In genomic region chr9:8436791-8437190, GRCh38 we compare ENCODE assay signal across 24 cellular contexts.
DNase-seq lines count a peak whose midpoint lies in the region; ATAC-seq lines count a peak whose summit lies in the region.
"Had no signal": no experiment of that assay in that cellular context is flagged by ENCODE, and none has a peak within 500 bp of the region (broad histone marks: within the 10 kb centered on the region; RNA-seq: fewer than 3 reads in every experiment).

No MANE protein-coding gene starts in this region.

- no peak overlapping the region for H3K4me3 Mint-ChIP-seq in activated T-cell treated with anti-CD3 and anti-CD28 coated beads, Interleukin-2, amount 50 U/mL, for 4 hours
- no peak overlapping the region for H3K4me3 Mint-ChIP-seq in activated T-helper 1 cell treated with anti-CD3 and anti-CD28 coated beads, Interleukin-12 subunit alpha, Interleukin-12 subunit beta, Interleukin-2, Interleukin-4 antibody, amounts not matched to agents 30 ng/mL and 10 ng/mL and 1 ng/mL, durations not matched to agents 14 hours and 24 hours and 36 hours
- H3K4me3 Mint-ChIP-seq in activated naive CD8-positive, alpha-beta T cell treated with anti-CD3 and anti-CD28 coated beads, Interleukin-2, amount 50 U/mL, for 24 hours = no peak overlapping the region
- no peak overlapping the region for H3K4me3 Mint-ChIP-seq in stimulated activated naive B cell treated with anti-CD40 and anti-IgM and Interleukin-4, amounts not matched to agents 10 μg/mL and 1 μg/mL and 100 μg/mL, for 72 hours
- H3K4me3 Mint-ChIP-seq: CD4-positive, alpha-beta T cell had no signal

- H3K4me1 Mint-ChIP-seq in activated T-cell treated with anti-CD3 and anti-CD28 coated beads, Interleukin-2, amount 50 U/mL, for 4 hours (ENCODE audit: low read depth) = no peaks in the 10 kb centered on the region
- H3K4me1 Mint-ChIP-seq in activated T-helper 1 cell treated with anti-CD3 and anti-CD28 coated beads, Interleukin-12 subunit alpha, Interleukin-12 subunit beta, Interleukin-2, Interleukin-4 antibody, amounts not matched to agents 30 ng/mL and 10 ng/mL and 1 ng/mL, durations not matched to agents 14 hours and 24 hours and 36 hours (ENCODE audit: low read depth) = no peaks in the 10 kb centered on the region
- peaks cover 14% of the 10 kb centered on the region for H3K4me1 Mint-ChIP-seq in activated naive CD8-positive, alpha-beta T cell treated with anti-CD3 and anti-CD28 coated beads, Interleukin-2, amount 50 U/mL, for 24 hours
- H3K4me1 Mint-ChIP-seq in stimulated activated naive B cell treated with anti-CD40 and anti-IgM and Interleukin-4, amounts not matched to agents 10 μg/mL and 1 μg/mL and 100 μg/mL, for 72 hours = peaks cover 7 to 14% of the 10 kb centered on the region in 2 donors

- no peaks in the 10 kb centered on the region for H3K36me3 Mint-ChIP-seq in activated T-cell treated with anti-CD3 and anti-CD28 coated beads, Interleukin-2, amount 50 U/mL, for 4 hours (ENCODE audit: insufficient read depth)
- H3K36me3 Mint-ChIP-seq in activated T-helper 1 cell treated with anti-CD3 and anti-CD28 coated beads, Interleukin-12 subunit alpha, Interleukin-12 subunit beta, Interleukin-2, Interleukin-4 antibody, amounts not matched to agents 30 ng/mL and 10 ng/mL and 1 ng/mL, durations not matched to agents 14 hours and 24 hours and 36 hours (ENCODE audit: low read depth) = no peaks in the 10 kb centered on the region
- H3K36me3 Mint-ChIP-seq in activated naive CD8-positive, alpha-beta T cell treated with anti-CD3 and anti-CD28 coated beads, Interleukin-2, amount 50 U/mL, for 24 hours (ENCODE audit: low read depth) = no peaks in the 10 kb centered on the region
- no peaks in the 10 kb centered on the region for H3K36me3 Mint-ChIP-seq in stimulated activated naive B cell treated with anti-CD40 and anti-IgM and Interleukin-4, amounts not matched to agents 10 μg/mL and 1 μg/mL and 100 μg/mL, for 72 hours

- peak overlapping the region; percentile 69 for H3K27ac Mint-ChIP-seq in activated T-helper 1 cell treated with anti-CD3 and anti-CD28 coated beads, Interleukin-12 subunit alpha, Interleukin-12 subunit beta, Interleukin-2, Interleukin-4 antibody, amounts not matched to agents 30 ng/mL and 10 ng/mL and 1 ng/mL, durations not matched to agents 14 hours and 24 hours and 36 hours
- H3K27ac Mint-ChIP-seq in activated naive CD8-positive, alpha-beta T cell treated with anti-CD3 and anti-CD28 coated beads, Interleukin-2, amount 50 U/mL, for 24 hours = no peak overlapping the region
- H3K27ac Mint-ChIP-seq in stimulated activated naive B cell treated with anti-CD40 and anti-IgM and Interleukin-4, amounts not matched to agents 10 μg/mL and 1 μg/mL and 100 μg/mL, for 72 hours = peak overlapping the region; percentile 70
- H3K27ac Mint-ChIP-seq: CD4-positive, alpha-beta T cell had no signal

- no peak for DNase-seq in activated T-cell treated with anti-CD3 and anti-CD28 coated beads, Interleukin-2, amount 50 U/mL, for 4 hours
- DNase-seq in activated T-cell treated with anti-CD3 and anti-CD28 coated beads for 4 hours = no peak
- DNase-seq in activated T-helper 1 cell treated with anti-CD3 and anti-CD28 coated beads, Interleukin-12 subunit alpha, Interleukin-12 subunit beta, Interleukin-2, Interleukin-4 antibody, amounts not matched to agents 30 ng/mL and 10 ng/mL and 1 ng/mL, durations not matched to agents 14 hours and 24 hours and 36 hours (ENCODE audit: low spot score) = no peak
- DNase-seq in activated naive CD8-positive, alpha-beta T cell treated with anti-CD3 and anti-CD28 coated beads, Interleukin-2, amount 50 U/mL, for 24 hours = no peak
- DNase-seq in stimulated activated naive B cell treated with anti-CD40 and anti-IgM and Interleukin-4, amounts not matched to agents 10 μg/mL and 1 μg/mL and 100 μg/mL, for 72 hours = no peak
- DNase-seq in dermis blood vessel endothelial cell = no peak
- no peak for DNase-seq in NCI-H1436 treated with DMSO at 0.1 percent for 48 hours (lab: John Stamatoyannopoulos, UW)
- DNase-seq: Caco-2; CD4-positive, alpha-beta T cell; DMS 273 treated with DMSO at 0.1 percent for 48 hours; DMS79 treated with DMSO at 0.1 percent for 48 hours; GOT3; HCEC 1CT; MG63; NCI-H1417; NCI-H187 treated with DMSO at 0.1 percent for 48 hours; NCI-H2107; NCI-H446 treated with DMSO at 0.1 percent for 48 hours; NCI-H526 treated with DMSO at 0.1 percent for 48 hours; Right ventricle myocardium superior had no signal

- H3K27me3 Mint-ChIP-seq in activated T-cell treated with anti-CD3 and anti-CD28 coated beads, Interleukin-2, amount 50 U/mL, for 4 hours (ENCODE audit: low read depth) = no peaks in the 10 kb centered on the region
- no peaks in the 10 kb centered on the region for H3K27me3 Mint-ChIP-seq in activated T-helper 1 cell treated with anti-CD3 and anti-CD28 coated beads, Interleukin-12 subunit alpha, Interleukin-12 subunit beta, Interleukin-2, Interleukin-4 antibody, amounts not matched to agents 30 ng/mL and 10 ng/mL and 1 ng/mL, durations not matched to agents 14 hours and 24 hours and 36 hours (ENCODE audit: insufficient read depth)
- no peaks in the 10 kb centered on the region for H3K27me3 Mint-ChIP-seq in activated naive CD8-positive, alpha-beta T cell treated with anti-CD3 and anti-CD28 coated beads, Interleukin-2, amount 50 U/mL, for 24 hours
- H3K27me3 Mint-ChIP-seq in stimulated activated naive B cell treated with anti-CD40 and anti-IgM and Interleukin-4, amounts not matched to agents 10 μg/mL and 1 μg/mL and 100 μg/mL, for 72 hours = no peaks in the 10 kb centered on the region
- H3K27me3 Mint-ChIP-seq: CD4-positive, alpha-beta T cell had no signal

- ATAC-seq in activated T-cell treated with anti-CD3 and anti-CD28 coated beads, Interleukin-2, amount 50 U/mL, for 4 hours = peak; percentile 41 to 46
- peak; percentile 83 for ATAC-seq in activated naive CD8-positive, alpha-beta T cell treated with anti-CD3 and anti-CD28 coated beads, Interleukin-2, amount 50 U/mL, for 24 hours
- ATAC-seq in stimulated activated naive B cell treated with anti-CD40 and anti-IgM and Interleukin-4, amounts not matched to agents 10 μg/mL and 1 μg/mL and 100 μg/mL, for 72 hours (replicated peaks) = peak; percentile 59 to 82
- ATAC-seq in GM21528 (IDR thresholded peaks at IDR 0.05; ENCODE audit: low FRiP score, unreplicated experiment) = no peak
- ATAC-seq: GM12878, HepG2, K562 had no signal

- intact Hi-C loops in activated T-helper 1 cell treated with anti-CD3 and anti-CD28 coated beads, Interleukin-12 subunit alpha, Interleukin-12 subunit beta, Interleukin-2, Interleukin-4 antibody, amounts not matched to agents 30 ng/mL and 10 ng/mL and 1 ng/mL, durations not matched to agents 14 hours and 24 hours and 36 hours (cut with micrococcal nuclease) = loop anchor here (1.0 kb wide), 2 partner anchors 8 to 460 kb away; no protein-coding TSS in a partner anchor

- no peaks in the 10 kb centered on the region for H3K9me3 Mint-ChIP-seq in activated T-cell treated with anti-CD3 and anti-CD28 coated beads, Interleukin-2, amount 50 U/mL, for 4 hours
- no peaks in the 10 kb centered on the region for H3K9me3 Mint-ChIP-seq in activated T-helper 1 cell treated with anti-CD3 and anti-CD28 coated beads, Interleukin-12 subunit alpha, Interleukin-12 subunit beta, Interleukin-2, Interleukin-4 antibody, amounts not matched to agents 30 ng/mL and 10 ng/mL and 1 ng/mL, durations not matched to agents 14 hours and 24 hours and 36 hours
- H3K9me3 Mint-ChIP-seq in activated naive CD8-positive, alpha-beta T cell treated with anti-CD3 and anti-CD28 coated beads, Interleukin-2, amount 50 U/mL, for 24 hours = no peaks in the 10 kb centered on the region
- peaks cover 0 to 2% of the 10 kb centered on the region in 2 donors for H3K9me3 Mint-ChIP-seq in stimulated activated naive B cell treated with anti-CD40 and anti-IgM and Interleukin-4, amounts not matched to agents 10 μg/mL and 1 μg/mL and 100 μg/mL, for 72 hours
- H3K9me3 Mint-ChIP-seq: CD4-positive, alpha-beta T cell had no signal
